Comparison of ENCODE assay signal across 8 cellular contexts in the genomic region with DNA sequence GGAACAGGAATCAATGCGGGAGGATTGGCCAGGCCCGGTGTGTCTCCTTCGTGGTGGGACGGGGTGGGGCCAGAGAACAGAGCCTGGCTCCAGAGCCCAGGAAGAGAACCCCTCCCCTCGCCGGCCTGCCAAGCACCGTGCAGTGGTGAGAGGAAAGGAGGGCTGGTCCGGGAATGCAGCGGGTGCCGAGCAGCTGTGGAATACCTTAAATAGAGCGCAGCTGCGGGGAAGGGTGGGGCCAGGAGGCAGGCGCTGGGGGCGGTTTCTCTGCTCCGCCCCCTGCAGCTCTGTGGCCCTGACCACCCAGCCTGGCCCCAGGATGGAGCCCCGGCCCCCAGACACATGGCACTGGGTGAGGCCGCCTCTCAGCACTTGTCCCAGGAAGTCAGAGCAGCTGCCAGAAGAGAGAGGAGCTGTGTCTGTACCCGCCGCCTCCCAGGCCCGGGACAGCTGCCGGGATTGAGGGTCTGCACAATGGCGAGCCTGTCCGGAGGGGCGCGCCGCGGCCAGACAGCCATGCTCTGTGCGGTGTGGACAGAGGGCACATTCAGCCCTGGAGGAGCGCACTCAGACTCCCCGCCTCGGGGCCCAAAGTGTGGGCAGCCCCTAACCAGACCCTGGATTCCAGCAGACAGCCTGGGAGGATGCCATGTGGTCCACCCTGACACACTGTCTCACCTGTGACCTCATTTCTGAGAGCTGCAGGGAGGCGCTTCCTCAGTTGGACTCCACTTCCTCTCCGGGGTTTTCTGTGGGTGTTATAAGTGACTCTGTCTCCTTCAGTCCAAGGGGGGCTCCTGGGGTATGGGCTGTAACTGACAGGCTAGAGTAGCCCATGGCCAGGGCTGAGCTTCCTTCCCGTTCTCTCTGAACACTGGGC.
A peak's percentile ranks its signal among the peaks of the same experiment; 100 is the strongest.
DNase-seq lines count a peak whose midpoint lies in the region; ATAC-seq and TF ChIP-seq lines count a peak whose summit lies in the region.

No MANE protein-coding gene starts in this region.

- 23 to 46% (median 30%) methylated on average over 8 to 34 of the region's 34 CpGs for WGBS in heart left ventricle, 4 donors
- 48 to 51% methylated on average over 34 of the region's 34 CpGs for WGBS in sigmoid colon, 2 donors

- intact Hi-C loops in heart left ventricle (cut with DNase I) (no loop called here), sigmoid colon (cut with DNase I) (loop anchor here (1.0 kb wide), 2 partner anchors 10 to 14 kb away; no protein-coding TSS in a partner anchor)

- H3K4me3 ChIP-seq in heart left ventricle (peak overlapping the region in 7 of 12 donors; percentile 6 to 26 (median 18)), sigmoid colon (peak overlapping the region; percentile 9 to 33 (median 27))

- H3K27me3 ChIP-seq in heart left ventricle: no peaks in the 10 kb centered on the region
- no peaks in the 10 kb centered on the region for H3K27me3 ChIP-seq in sigmoid colon

- H3K27ac ChIP-seq in heart left ventricle: peak overlapping the region; percentile 26 to 97 (median 71)
- peak overlapping the region; percentile 96 to 100 (median 98) for H3K27ac ChIP-seq in sigmoid colon

- no peak overlapping the region for H3K27ac Mint-ChIP-seq in activated T-cell treated with anti-CD3 and anti-CD28 coated beads, Interleukin-2, amount 50 U/mL, for 72 hours

- peak overlapping the region; percentile 5 to 71 for H3K4me3 Mint-ChIP-seq in activated T-cell treated with anti-CD3 and anti-CD28 coated beads, Interleukin-2, amount 50 U/mL, for 72 hours

- peaks cover 78% of the 10 kb centered on the region for H3K4me1 Mint-ChIP-seq in activated T-cell treated with anti-CD3 and anti-CD28 coated beads, Interleukin-2, amount 50 U/mL, for 72 hours (ENCODE audit: low read depth)

- no peaks in the 10 kb centered on the region for H3K27me3 Mint-ChIP-seq in activated T-cell treated with anti-CD3 and anti-CD28 coated beads, Interleukin-2, amount 50 U/mL, for 72 hours (ENCODE audit: low read depth)

- TF ChIP-seq CTCF in heart left ventricle (IDR thresholded peaks at IDR 0.05) (no peak), sigmoid colon (IDR thresholded peaks at IDR 0.05) (no peak)

- H3K9me3 ChIP-seq in heart left ventricle: peaks cover 0 to 11% (median 0%) of the 10 kb centered on the region in 12 donors
- no peaks in the 10 kb centered on the region for H3K9me3 ChIP-seq in sigmoid colon

- peaks cover 16 to 76% (median 53%) of the 10 kb centered on the region in 12 donors for H3K4me1 ChIP-seq in heart left ventricle
- peaks cover 0 to 86% (median 80%) of the 10 kb centered on the region in 4 donors for H3K4me1 ChIP-seq in sigmoid colon

- H3K36me3 Mint-ChIP-seq in activated T-cell treated with anti-CD3 and anti-CD28 coated beads, Interleukin-2, amount 50 U/mL, for 72 hours (ENCODE audit: insufficient read depth in 2 of 2): peaks cover 7 to 8% of the 10 kb centered on the region in 2 donors

- H3K9me3 Mint-ChIP-seq in activated T-cell treated with anti-CD3 and anti-CD28 coated beads, Interleukin-2, amount 50 U/mL, for 72 hours: no peaks in the 10 kb centered on the region

- TF ChIP-seq EP300 in sigmoid colon (IDR thresholded peaks at IDR 0.05): peak in 1 of 4 donors; percentile 89

- H3K36me3 ChIP-seq in heart left ventricle: no peaks in the 10 kb centered on the region
- H3K36me3 ChIP-seq in sigmoid colon: no peaks in the 10 kb centered on the region

- peak in 1 of 2 donors; percentile 32 for ATAC-seq in activated T-cell treated with anti-CD3 and anti-CD28 coated beads, Interleukin-2, amount 50 U/mL, for 72 hours (replicated peaks in 1 of 2)
- peak; percentile 55 to 84 (median 82) for ATAC-seq in heart left ventricle

- DNase-seq in ELR (ENCODE audit: low read depth) (peak; percentile 73), heart left ventricle (peak; percentile 80 to 90 (median 86)), sigmoid colon (peak; percentile 97), globus pallidus (ENCODE audit: low spot score) (no peak), GOT3 (lab: John Stamatoyannopoulos, UW) (no peak), NCI-H2029 treated with DMSO at 0.1 percent for 48 hours (lab: John Stamatoyannopoulos, UW) (no peak), cerebellum (ENCODE audit: low spot score) (no peak)
- DNase-seq in activated T-cell treated with anti-CD3 and anti-CD28 coated beads, Interleukin-2, amount 50 U/mL, for 72 hours: peak in 1 of 2 donors; percentile 41

- TF ChIP-seq POLR2A in heart left ventricle (IDR thresholded peaks at IDR 0.05) (no peak), sigmoid colon (IDR thresholded peaks at IDR 0.05) (peak; percentile 26 to 35)

Comparison
In these comparisons a context has a peak if more than half of its experiments do, and no peak if none do; other contexts are left out.
1. DNase-seq: peak in ELR (single experiment), heart left ventricle (5 of 5) and sigmoid colon (single experiment); none in globus pallidus (single experiment), GOT3 (single experiment), NCI-H2029 treated with DMSO at 0.1 percent for 48 hours (single experiment) and cerebellum (single experiment).
2. POLR2A ChIP-seq: peak in sigmoid colon (2 of 2); none in heart left ventricle (0 of 2).